23 cellular contexts compared by ENCODE assay signal in genomic region chr6:152353440-152353839, GRCh38.
"Had no signal": no experiment of that assay in that cellular context is flagged by ENCODE, and none has a peak within 500 bp of the region (broad histone marks: within the 10 kb centered on the region; RNA-seq: fewer than 3 reads in every experiment).

No MANE protein-coding gene starts in this region.

- H3K27ac ChIP-seq: HL-60, KMS-11 had no signal

- DNase-seq: Kasumi-1, MM.1S, NCI-H1092 treated with DMSO at 0.1 percent for 48 hours, NCI-H1436 treated with DMSO at 0.1 percent for 48 hours, NCI-H1694, NCI-H187 treated with DMSO at 0.1 percent for 48 hours, NCI-H2029 treated with DMSO at 0.1 percent for 48 hours, NCI-H2107, NCI-H2227 treated with DMSO at 0.1 percent for 48 hours, NCI-H446, NCI-H510A, NCI-H524 treated with DMSO at 0.1 percent for 48 hours, NCI-H69, NCI-H774, PC-3, SHP77, SK-N-SH, SW 1271 had no signal

- H3K4me3 ChIP-seq: K562 had no signal

- H3K36me3 Mint-ChIP-seq: IgD-negative memory B cell had no signal

- H3K4me1 Mint-ChIP-seq: IgD-negative memory B cell had no signal

- H3K4me3 Mint-ChIP-seq: IgD-negative memory B cell had no signal

- ATAC-seq: K562, Panc1, PC-3 had no signal

- H3K27ac Mint-ChIP-seq: IgD-negative memory B cell had no signal

- H3K9me3 ChIP-seq: SK-N-SH had no signal
